Comparison of ENCODE assay signal across 15 cellular contexts in the genomic region with DNA sequence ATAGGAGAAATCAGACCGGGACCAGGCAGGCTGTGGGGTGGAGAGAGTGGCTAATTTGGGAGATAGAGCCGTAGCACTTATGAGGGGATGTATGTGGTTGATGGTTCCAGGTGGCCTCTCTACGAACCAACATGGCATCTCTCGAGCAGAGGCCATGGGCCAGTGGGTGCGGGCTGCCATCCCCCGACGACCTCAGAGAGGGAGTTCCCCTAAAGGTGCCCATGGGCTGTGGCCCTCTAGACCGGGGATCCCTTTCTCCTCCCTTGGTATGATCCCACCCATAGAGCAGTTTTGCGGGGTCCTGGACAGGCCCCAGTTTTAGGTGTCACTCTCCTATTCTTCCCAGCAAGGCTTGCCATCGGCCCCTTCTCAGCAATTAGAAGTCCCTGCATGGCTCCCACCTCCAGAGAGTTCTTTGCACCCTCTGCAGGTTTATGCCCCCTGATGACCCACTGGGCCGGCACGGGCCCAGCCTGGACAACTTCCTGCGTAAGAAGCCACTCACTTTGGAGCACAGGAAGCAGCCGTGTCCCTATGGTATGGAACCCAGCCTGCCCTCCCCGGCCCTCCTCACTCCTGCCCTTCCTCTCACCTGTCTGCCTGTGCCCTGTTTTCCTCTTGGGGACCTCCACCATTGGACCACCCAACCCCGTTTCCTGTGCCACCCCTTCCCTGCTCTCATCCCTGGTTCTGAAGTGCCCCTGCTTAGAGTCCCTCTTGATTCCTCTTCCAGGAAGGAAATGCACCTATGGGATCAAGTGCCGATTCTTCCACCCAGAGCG. TPM values are rescaled to one million over a fixed set of nuclear protein-coding genes. Genes with fewer than 3 reads are reported as not detected.
DNase-seq lines count a peak whose midpoint lies in the region; ATAC-seq and TF ChIP-seq lines count a peak whose summit lies in the region.
"Had no signal": no experiment of that assay in that cellular context is flagged by ENCODE, and none has a peak within 500 bp of the region (broad histone marks: within the 10 kb centered on the region; RNA-seq: fewer than 3 reads in every experiment).

No MANE protein-coding gene starts in this region.

- TF ChIP-seq EP300 in esophagus muscularis mucosa (IDR thresholded peaks at IDR 0.05) = no peak

- peaks cover 44% of the 10 kb centered on the region for H3K4me1 Mint-ChIP-seq in activated CD4-positive, alpha-beta memory T cell treated with anti-CD3 and anti-CD28 coated beads for 36 hours (ENCODE audit: low read depth)
- peaks cover 74% of the 10 kb centered on the region for H3K4me1 Mint-ChIP-seq in stimulated activated naive CD8-positive, alpha-beta T cell treated with anti-CD3 and anti-CD28 coated beads, Interleukin-15, amount 100 ng/mL, for 72 hours

- H3K27me3 Mint-ChIP-seq in activated CD4-positive, alpha-beta memory T cell treated with anti-CD3 and anti-CD28 coated beads for 36 hours = no peaks in the 10 kb centered on the region
- H3K27me3 Mint-ChIP-seq in stimulated activated naive CD8-positive, alpha-beta T cell treated with anti-CD3 and anti-CD28 coated beads, Interleukin-15, amount 100 ng/mL, for 72 hours = no peaks in the 10 kb centered on the region

- H3K27ac ChIP-seq in esophagus muscularis mucosa (replicated peaks in 1 of 4) = peak overlapping the region in 3 of 4 donors; percentile 97 to 99 (median 98)

- ATAC-seq in stimulated activated naive CD8-positive, alpha-beta T cell treated with anti-CD3 and anti-CD28 coated beads, Interleukin-15, amount 100 ng/mL, for 72 hours = no peak
- ATAC-seq: heart right ventricle, PC-3 had no signal

- 87% methylated on average over 18 of the region's 18 CpGs for WGBS in esophagus muscularis mucosa

- H3K9me3 ChIP-seq in esophagus muscularis mucosa = no peaks in the 10 kb centered on the region
- H3K9me3 ChIP-seq: heart right ventricle had no signal

- peak overlapping the region; percentile 100 for H3K27ac Mint-ChIP-seq in activated CD4-positive, alpha-beta memory T cell treated with anti-CD3 and anti-CD28 coated beads for 36 hours
- peak overlapping the region; percentile 76 to 91 for H3K27ac Mint-ChIP-seq in stimulated activated naive CD8-positive, alpha-beta T cell treated with anti-CD3 and anti-CD28 coated beads, Interleukin-15, amount 100 ng/mL, for 72 hours

- no peak for TF ChIP-seq POLR2A in esophagus muscularis mucosa (IDR thresholded peaks at IDR 0.05; ENCODE audit: low read depth)

- no peaks in the 10 kb centered on the region for H3K9me3 Mint-ChIP-seq in activated CD4-positive, alpha-beta memory T cell treated with anti-CD3 and anti-CD28 coated beads for 36 hours
- no peaks in the 10 kb centered on the region for H3K9me3 Mint-ChIP-seq in stimulated activated naive CD8-positive, alpha-beta T cell treated with anti-CD3 and anti-CD28 coated beads, Interleukin-15, amount 100 ng/mL, for 72 hours

- DNase-seq in activated effector memory CD4-positive, alpha-beta T cell treated with anti-CD3 and anti-CD28 coated beads, Interleukin-2, amount 50 U/mL, for 16 hours = peak; percentile 63
- DNase-seq in activated effector memory CD4-positive, alpha-beta T cell treated with Interleukin-2 at 50 U/mL for 16 hours = no peak
- DNase-seq in activated CD4-positive, alpha-beta memory T cell treated with anti-CD3 and anti-CD28 coated beads for 36 hours = no peak
- no peak for DNase-seq in esophagus muscularis mucosa (ENCODE audit: extremely low spot score)
- DNase-seq in stimulated activated naive CD8-positive, alpha-beta T cell treated with anti-CD3 and anti-CD28 coated beads, Interleukin-15, amount 100 ng/mL, for 72 hours = no peak
- DNase-seq in stimulated activated naive CD4-positive, alpha-beta T cell treated with Interleukin-2 at 50 U/mL for 16 hours (lab: John Stamatoyannopoulos, UW) = no peak
- no peak for DNase-seq in HuH-7.5 (ENCODE audit: low spot score)
- no peak for DNase-seq in RKO (ENCODE audit: low spot score)
- DNase-seq: EL, NCI-H1105, NCI-H446 treated with DMSO at 0.1 percent for 48 hours, occipital lobe, PC-3, T1000 had no signal

- CTCF ChIA-PET in activated CD4-positive, alpha-beta memory T cell treated with anti-CD3 and anti-CD28 coated beads for 36 hours (lab: Charles Lee) = no interaction called here

- peaks cover 51 to 81% (median 72%) of the 10 kb centered on the region in 4 donors for H3K4me1 ChIP-seq in esophagus muscularis mucosa

- no peak overlapping the region for H3K4me3 ChIP-seq in esophagus muscularis mucosa
- H3K4me3 ChIP-seq: heart right ventricle had no signal

- H3K36me3 ChIP-seq in esophagus muscularis mucosa = peaks cover 39 to 74% (median 66%) of the 10 kb centered on the region in 4 donors

- intact Hi-C loops in activated CD4-positive, alpha-beta memory T cell treated with anti-CD3 and anti-CD28 coated beads for 36 hours (cut with micrococcal nuclease) = no loop called here
- intact Hi-C loops in esophagus muscularis mucosa (cut with DNase I) = no loop called here

- H3K36me3 Mint-ChIP-seq in activated CD4-positive, alpha-beta memory T cell treated with anti-CD3 and anti-CD28 coated beads for 36 hours = peaks cover 65% of the 10 kb centered on the region

- no peak for TF ChIP-seq CTCF in esophagus muscularis mucosa (IDR thresholded peaks at IDR 0.05)

- peak overlapping the region; percentile 94 for H3K4me3 Mint-ChIP-seq in activated CD4-positive, alpha-beta memory T cell treated with anti-CD3 and anti-CD28 coated beads for 36 hours
- peak overlapping the region in 1 of 2 donors; percentile 30 for H3K4me3 Mint-ChIP-seq in stimulated activated naive CD8-positive, alpha-beta T cell treated with anti-CD3 and anti-CD28 coated beads, Interleukin-15, amount 100 ng/mL, for 72 hours

- H3K27me3 ChIP-seq in esophagus muscularis mucosa = no peaks in the 10 kb centered on the region
- H3K27me3 ChIP-seq: heart right ventricle had no signal

- POLR2A ChIA-PET in activated CD4-positive, alpha-beta memory T cell treated with anti-CD3 and anti-CD28 coated beads for 36 hours (lab: Charles Lee) = interaction anchor here (0.8 kb wide), 1 partner anchor 326 kb away, joined by 3 read pairs; the partner anchor contains the start of gene YRDC

RNA-seq across cellular contexts. Expression of gene ZC3H12A, which starts 7.8 kb away (rescaled TPM):
- total RNA-seq in activated CD4-positive, alpha-beta memory T cell treated with anti-CD3 and anti-CD28 coated beads for 36 hours = 10 to 100 TPM; 39.0 to 40.8 TPM
- total RNA-seq in esophagus muscularis mucosa = 10 to 100 TPM in 3 of 4 donors, 1 to 10 TPM in 1; 9.6 to 23.5 (median 11.7) TPM

RNA-seq across cellular contexts. Expression of gene MEAF6, which starts 32.4 kb away (rescaled TPM):
- 10 to 100 TPM; 89.6 to 89.7 TPM for total RNA-seq in activated CD4-positive, alpha-beta memory T cell treated with anti-CD3 and anti-CD28 coated beads for 36 hours
- total RNA-seq in esophagus muscularis mucosa = 100 to 1,000 TPM in 1 of 4 donors, 10 to 100 TPM in 3; 55.2 to 100 (median 78.3) TPM
